ENCODE assay signal across 5 cellular contexts in genomic region chr4:168398188-168398587, GRCh38.
"Had no signal": no experiment of that assay in that cellular context is flagged by ENCODE, and none has a peak within 500 bp of the region (broad histone marks: within the 10 kb centered on the region; RNA-seq: fewer than 3 reads in every experiment).

No MANE protein-coding gene starts in this region.

- ATAC-seq: GM23338, K562 had no signal

- H3K4me3 ChIP-seq: GM23338, K562 had no signal

- DNase-seq: H9, HCEC 1CT, IMR-90 had no signal
